Comparison of ENCODE assay signal across 8 cellular contexts in the genomic region with DNA sequence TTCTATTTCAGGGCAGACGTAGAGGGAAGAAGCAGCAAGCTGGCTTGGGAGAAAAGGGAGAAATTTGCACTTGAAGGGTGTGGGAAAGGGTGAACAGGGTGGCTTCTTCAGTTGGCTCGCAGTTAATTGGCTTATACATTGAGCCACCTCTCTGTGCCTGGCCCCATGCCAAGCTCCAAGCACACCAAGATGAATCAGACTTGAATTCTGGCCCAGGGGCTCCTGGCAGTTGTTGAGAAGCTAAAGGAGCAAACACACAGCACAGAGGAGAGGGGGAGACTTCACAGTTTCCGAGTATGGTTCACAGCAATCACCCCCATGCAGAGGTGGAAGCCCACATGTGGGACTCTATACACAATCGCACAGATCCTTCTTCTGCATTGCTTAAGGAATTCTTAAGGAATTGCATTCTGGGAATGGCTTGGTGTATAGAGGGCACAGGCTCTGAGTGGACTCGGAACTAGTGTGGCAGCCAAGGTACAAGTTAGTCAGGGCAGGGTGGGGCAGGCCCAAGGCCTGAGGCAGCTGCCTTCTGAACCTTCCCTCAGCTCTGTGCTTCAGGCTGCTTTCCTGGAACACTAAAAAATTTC. TPM values are rescaled to one million over a fixed set of nuclear protein-coding genes. Genes with fewer than 3 reads are reported as not detected.
DNase-seq lines count a peak whose midpoint lies in the region; ATAC-seq and TF ChIP-seq lines count a peak whose summit lies in the region.

No MANE protein-coding gene starts in this region.

- H3K9me3 ChIP-seq in neural cell (ENCODE audit: low read length): no peaks in the 10 kb centered on the region

- H3K4me1 Mint-ChIP-seq in stimulated activated naive CD8-positive, alpha-beta T cell treated with anti-CD3 and anti-CD28 coated beads, Interleukin-15, amount 100 ng/mL, for 72 hours: peaks cover 69% of the 10 kb centered on the region

- H3K4me3 ChIP-seq in HL-60 (replicated peaks; ENCODE audit: insufficient read depth, low read length): peak overlapping the region; percentile 88
- peak overlapping the region; percentile 98 for H3K4me3 ChIP-seq in fibroblast of pulmonary artery (replicated peaks; ENCODE audit: low read depth, low read length)
- peak overlapping the region; percentile 89 for H3K4me3 ChIP-seq in neural cell (ENCODE audit: low read length)

- no peaks in the 10 kb centered on the region for H3K27me3 Mint-ChIP-seq in stimulated activated naive CD8-positive, alpha-beta T cell treated with anti-CD3 and anti-CD28 coated beads, Interleukin-15, amount 100 ng/mL, for 72 hours

- H3K27ac ChIP-seq in HL-60 (replicated peaks): peak overlapping the region; percentile 75
- H3K27ac ChIP-seq in neural cell (ENCODE audit: low read length): peak overlapping the region; percentile 76

- H3K27ac Mint-ChIP-seq in stimulated activated naive CD8-positive, alpha-beta T cell treated with anti-CD3 and anti-CD28 coated beads, Interleukin-15, amount 100 ng/mL, for 72 hours: peak overlapping the region; percentile 96 to 97

- no peaks in the 10 kb centered on the region for H3K9me2 ChIP-seq in neural cell (ENCODE audit: insufficient read depth, low read length)

- DNase-seq in AG08395 (ENCODE audit: low spot score) (peak; percentile 65), HL-60 (ENCODE audit: low read depth in 1 of 2, low spot score in 1 of 2) (peak; percentile 31 to 77), RPMI7951 (ENCODE audit: low read depth) (peak; percentile 97), fibroblast of pulmonary artery (ENCODE audit: low read depth) (peak; percentile 95)
- peak; percentile 52 to 57 for DNase-seq in activated T-helper 1 cell treated with anti-CD3 and anti-CD28 coated beads, Interleukin-2, amount 50 U/mL, for 16 hours (ENCODE audit: low read depth in 1 of 2, low spot score in 1 of 2)
- DNase-seq in stimulated activated naive CD8-positive, alpha-beta T cell treated with anti-CD3 and anti-CD28 coated beads, Interleukin-15, amount 100 ng/mL, for 72 hours: peak; percentile 68 to 83

- H3K4me2 ChIP-seq in neural cell (ENCODE audit: low read length): peak overlapping the region; percentile 74

- no peak overlapping the region for H2AFZ ChIP-seq in neural cell (ENCODE audit: low read depth, low read length)

- H3K36me3 ChIP-seq in neural cell (ENCODE audit: insufficient read depth, low read length): no peaks in the 10 kb centered on the region

- no peaks in the 10 kb centered on the region for H4K20me1 ChIP-seq in neural cell (ENCODE audit: insufficient read depth)

- H3F3A ChIP-seq in neural cell (ENCODE audit: insufficient read depth, low read length, poor library complexity, severe bottlenecking): no peaks in the 10 kb centered on the region

- ATAC-seq in stimulated activated naive CD8-positive, alpha-beta T cell treated with anti-CD3 and anti-CD28 coated beads, Interleukin-15, amount 100 ng/mL, for 72 hours: peak; percentile 40
- ATAC-seq in GM21737 (IDR thresholded peaks at IDR 0.05; ENCODE audit: unreplicated experiment): no peak

- TF ChIP-seq EP300 in neural cell (conservative IDR thresholded peaks at IDR 0.05; ENCODE audit: poor library complexity, severe bottlenecking): no peak

- no peak for TF ChIP-seq CTCF in HL-60 (IDR thresholded peaks at IDR 0.05; ENCODE audit: insufficient read depth, low read length)
- TF ChIP-seq CTCF in fibroblast of pulmonary artery (IDR thresholded peaks at IDR 0.05; ENCODE audit: low read length, missing control alignments): no peak
- TF ChIP-seq CTCF in neural cell (IDR thresholded peaks at IDR 0.05; ENCODE audit: poor library complexity, severe bottlenecking): no peak

- H3K27me3 ChIP-seq in HL-60 (ENCODE audit: insufficient read depth, poor library complexity, severe bottlenecking): no peaks in the 10 kb centered on the region
- H3K27me3 ChIP-seq in neural cell (ENCODE audit: insufficient read depth, low read depth, low read length): no peaks in the 10 kb centered on the region

- H3K9me3 Mint-ChIP-seq in stimulated activated naive CD8-positive, alpha-beta T cell treated with anti-CD3 and anti-CD28 coated beads, Interleukin-15, amount 100 ng/mL, for 72 hours: no peaks in the 10 kb centered on the region

- H3K4me3 Mint-ChIP-seq in stimulated activated naive CD8-positive, alpha-beta T cell treated with anti-CD3 and anti-CD28 coated beads, Interleukin-15, amount 100 ng/mL, for 72 hours: peak overlapping the region; percentile 89 to 95

- peak overlapping the region; percentile 84 for H3K9ac ChIP-seq in neural cell (ENCODE audit: low read length)

- no peak for TF ChIP-seq RAD21 in neural cell (conservative IDR thresholded peaks at IDR 0.05)

- H3K79me2 ChIP-seq in neural cell (replicated peaks; ENCODE audit: insufficient read depth, low read length): peaks cover 34% of the 10 kb centered on the region

TF ChIP-seq in neural cell, 6 proteins besides CTCF, POLR2A, EP300 and RAD21:
- TF ChIP-seq MXI1 (conservative IDR thresholded peaks at IDR 0.05; ENCODE audit: poor library complexity, severe bottlenecking) (no peak), POLR2AphosphoS5 (IDR thresholded peaks at IDR 0.05) (no peak), EZH2 (IDR thresholded peaks at IDR 0.05; ENCODE audit: borderline replicate concordance, insufficient read depth, low read length, poor library complexity, severe bottlenecking) (no peak), TAF1 (IDR thresholded peaks at IDR 0.05; ENCODE audit: low read depth) (no peak), SMC3 (conservative IDR thresholded peaks at IDR 0.05; ENCODE audit: poor library complexity) (no peak)
- TF ChIP-seq, protein P1, sequence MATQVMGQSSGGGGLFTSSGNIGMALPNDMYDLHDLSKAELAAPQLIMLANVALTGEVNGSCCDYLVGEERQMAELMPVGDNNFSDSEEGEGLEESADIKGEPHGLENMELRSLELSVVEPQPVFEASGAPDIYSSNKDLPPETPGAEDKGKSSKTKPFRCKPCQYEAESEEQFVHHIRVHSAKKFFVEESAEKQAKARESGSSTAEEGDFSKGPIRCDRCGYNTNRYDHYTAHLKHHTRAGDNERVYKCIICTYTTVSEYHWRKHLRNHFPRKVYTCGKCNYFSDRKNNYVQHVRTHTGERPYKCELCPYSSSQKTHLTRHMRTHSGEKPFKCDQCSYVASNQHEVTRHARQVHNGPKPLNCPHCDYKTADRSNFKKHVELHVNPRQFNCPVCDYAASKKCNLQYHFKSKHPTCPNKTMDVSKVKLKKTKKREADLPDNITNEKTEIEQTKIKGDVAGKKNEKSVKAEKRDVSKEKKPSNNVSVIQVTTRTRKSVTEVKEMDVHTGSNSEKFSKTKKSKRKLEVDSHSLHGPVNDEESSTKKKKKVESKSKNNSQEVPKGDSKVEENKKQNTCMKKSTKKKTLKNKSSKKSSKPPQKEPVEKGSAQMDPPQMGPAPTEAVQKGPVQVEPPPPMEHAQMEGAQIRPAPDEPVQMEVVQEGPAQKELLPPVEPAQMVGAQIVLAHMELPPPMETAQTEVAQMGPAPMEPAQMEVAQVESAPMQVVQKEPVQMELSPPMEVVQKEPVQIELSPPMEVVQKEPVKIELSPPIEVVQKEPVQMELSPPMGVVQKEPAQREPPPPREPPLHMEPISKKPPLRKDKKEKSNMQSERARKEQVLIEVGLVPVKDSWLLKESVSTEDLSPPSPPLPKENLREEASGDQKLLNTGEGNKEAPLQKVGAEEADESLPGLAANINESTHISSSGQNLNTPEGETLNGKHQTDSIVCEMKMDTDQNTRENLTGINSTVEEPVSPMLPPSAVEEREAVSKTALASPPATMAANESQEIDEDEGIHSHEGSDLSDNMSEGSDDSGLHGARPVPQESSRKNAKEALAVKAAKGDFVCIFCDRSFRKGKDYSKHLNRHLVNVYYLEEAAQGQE (IDR thresholded peaks at IDR 0.05; ENCODE audit: borderline replicate concordance): no peak

RNA-seq across cellular contexts. Expression of a gene that starts 1.5 kb away (rescaled TPM):
- total RNA-seq in RPMI7951 (2014; rRNA removed; shearing (Covaris generic)): 167 and 175 TPM in 2 replicates
- polyA plus RNA-seq in neural cell: 91.2 and 108 TPM in 2 replicates
- 72.6 and 80.5 TPM in 2 replicates for polyA minus RNA-seq in neural cell

RNA-seq across cellular contexts. Expression of a gene that starts 6.1 kb away (rescaled TPM):
- 104 and 127 TPM in 2 replicates for total RNA-seq in RPMI7951 (2014; rRNA removed; shearing (Covaris generic))
- 119 and 168 TPM in 2 replicates for polyA plus RNA-seq in neural cell
- polyA minus RNA-seq in neural cell: 114 and 122 TPM in 2 replicates

RNA-seq across cellular contexts. Expression of a gene that starts 34.1 kb away (rescaled TPM):
- total RNA-seq in RPMI7951 (2014; rRNA removed; shearing (Covaris generic)): 22.7 and 27.3 TPM in 2 replicates
- 21.4 TPM in 2 replicates for polyA plus RNA-seq in neural cell
- polyA minus RNA-seq in neural cell: 57.9 and 65.1 TPM in 2 replicates

RNA-seq across cellular contexts. Expression of a gene that starts 36.2 kb away (rescaled TPM):
- not detected in 2 replicates for total RNA-seq in RPMI7951 (2014; rRNA removed; shearing (Covaris generic))
- not detected in 2 replicates for polyA plus RNA-seq in neural cell
- polyA minus RNA-seq in neural cell: not detected in 2 replicates
